20 cellular contexts compared by ENCODE assay signal in the genomic region with DNA sequence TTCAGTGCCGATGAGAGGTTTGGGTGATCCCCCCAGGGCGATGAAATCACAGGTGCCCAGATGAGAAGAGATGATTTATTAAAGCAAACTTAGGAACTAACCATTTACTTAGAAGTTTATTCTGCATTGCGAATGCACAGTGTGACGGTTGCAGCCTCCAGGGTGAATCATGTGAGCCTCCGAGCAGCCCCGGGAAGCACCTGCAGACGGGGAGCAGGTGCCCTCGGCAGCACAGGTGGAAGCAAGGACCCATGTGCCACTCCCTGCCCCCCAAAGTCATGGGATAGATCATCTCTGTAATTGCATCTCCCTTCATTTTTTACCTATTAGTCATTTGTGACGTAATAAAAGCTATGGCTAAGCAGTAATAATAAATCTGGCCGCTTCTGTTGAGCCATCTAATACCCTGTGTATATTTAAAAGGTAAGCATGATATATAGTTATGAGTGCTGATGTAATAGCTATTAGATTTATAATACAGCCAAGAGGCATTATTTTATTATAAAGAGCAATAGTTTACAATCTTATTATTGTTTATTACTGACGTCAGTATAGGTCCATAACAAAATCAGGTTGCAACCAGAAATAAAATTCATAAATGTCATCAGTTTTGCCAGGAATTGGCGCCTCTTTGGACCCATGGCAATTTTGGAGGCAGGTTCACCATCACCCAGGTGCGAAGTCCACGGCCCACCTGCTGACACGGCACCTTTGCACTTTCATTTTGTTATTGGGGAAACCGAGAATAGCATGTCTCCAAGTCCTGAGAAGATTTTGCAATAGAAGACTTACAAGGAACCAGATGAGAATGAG.
DNase-seq lines count a peak whose midpoint lies in the region; ATAC-seq and TF ChIP-seq lines count a peak whose summit lies in the region.
"Had no signal": no experiment of that assay in that cellular context is flagged by ENCODE, and none has a peak within 500 bp of the region (broad histone marks: within the 10 kb centered on the region; RNA-seq: fewer than 3 reads in every experiment).

No MANE protein-coding gene starts in this region.

- no peak overlapping the region for H3K27ac Mint-ChIP-seq in activated CD4-positive, alpha-beta T cell treated with anti-CD3 and anti-CD28 coated beads for 36 hours
- H3K27ac Mint-ChIP-seq in activated CD4-positive, alpha-beta memory T cell treated with anti-CD3 and anti-CD28 coated beads, Interleukin-2, amount 10 ng/mL, durations not matched to agents 7 days and 5 days = no peak overlapping the region
- H3K27ac Mint-ChIP-seq: nephron had no signal

- H3K27me3 Mint-ChIP-seq in activated CD4-positive, alpha-beta T cell treated with anti-CD3 and anti-CD28 coated beads for 36 hours = no peaks in the 10 kb centered on the region
- H3K27me3 Mint-ChIP-seq in activated CD4-positive, alpha-beta memory T cell treated with anti-CD3 and anti-CD28 coated beads, Interleukin-2, amount 10 ng/mL, durations not matched to agents 7 days and 5 days = no peaks in the 10 kb centered on the region

- TF ChIP-seq CTCF in epithelial cell of esophagus (IDR thresholded peaks at IDR 0.05; ENCODE audit: insufficient read depth, low read depth, low read length, missing control alignments) = no peak
- no peak for TF ChIP-seq CTCF in testis (IDR thresholded peaks at IDR 0.05)
- no peak for TF ChIP-seq CTCF in gastrocnemius medialis (IDR thresholded peaks at IDR 0.05 in 4 of 5, conservative IDR thresholded peaks at IDR 0.05 in 1 of 5)

- no peak for ATAC-seq in activated CD4-positive, alpha-beta T cell treated with anti-CD3 and anti-CD28 coated beads for 36 hours
- no peak for ATAC-seq in gastrocnemius medialis
- ATAC-seq: GM12878, psoas muscle had no signal

- H3K4me3 Mint-ChIP-seq in activated CD4-positive, alpha-beta T cell treated with anti-CD3 and anti-CD28 coated beads for 36 hours = no peak overlapping the region
- no peak overlapping the region for H3K4me3 Mint-ChIP-seq in activated CD4-positive, alpha-beta memory T cell treated with anti-CD3 and anti-CD28 coated beads, Interleukin-2, amount 10 ng/mL, durations not matched to agents 7 days and 5 days
- H3K4me3 Mint-ChIP-seq: CD8-positive, alpha-beta memory T cell; nephron had no signal

- H3K4me1 ChIP-seq in testis (no peaks in the 10 kb centered on the region), gastrocnemius medialis (no peaks in the 10 kb centered on the region)
- H3K4me1 ChIP-seq: ascending aorta, colonic mucosa, psoas muscle had no signal

- H3K27me3 ChIP-seq in testis = no peaks in the 10 kb centered on the region
- no peaks in the 10 kb centered on the region for H3K27me3 ChIP-seq in gastrocnemius medialis
- H3K27me3 ChIP-seq: ascending aorta, colonic mucosa had no signal

- H3K36me3 ChIP-seq in testis (ENCODE audit: low read depth, missing control alignments) = no peaks in the 10 kb centered on the region
- H3K36me3 ChIP-seq in gastrocnemius medialis = no peaks in the 10 kb centered on the region
- H3K36me3 ChIP-seq: ascending aorta, colonic mucosa had no signal

- no peak overlapping the region for H3K27ac ChIP-seq in testis
- H3K27ac ChIP-seq in gastrocnemius medialis = no peak overlapping the region
- H3K27ac ChIP-seq: ascending aorta, colonic mucosa, KMS-11, psoas muscle had no signal

- peaks cover 3% of the 10 kb centered on the region for H3K4me1 Mint-ChIP-seq in activated CD4-positive, alpha-beta T cell treated with anti-CD3 and anti-CD28 coated beads for 36 hours
- H3K4me1 Mint-ChIP-seq in activated CD4-positive, alpha-beta memory T cell treated with anti-CD3 and anti-CD28 coated beads, Interleukin-2, amount 10 ng/mL, durations not matched to agents 7 days and 5 days = no peaks in the 10 kb centered on the region

- CTCF ChIA-PET in activated CD4-positive, alpha-beta T cell treated with anti-CD3 and anti-CD28 coated beads for 36 hours (lab: Charles Lee) = no interaction called here
- CTCF ChIA-PET in activated CD4-positive, alpha-beta memory T cell treated with anti-CD3 and anti-CD28 coated beads, Interleukin-2, amount 10 ng/mL, durations not matched to agents 7 days and 5 days (lab: Charles Lee) = no interaction called here

- intact Hi-C loops in testis (cut with DNase I; ENCODE audit: low total_unique reads) (no loop called here), gastrocnemius medialis (cut with DNase I; ENCODE audit: low total_unique reads) (no loop called here)
- intact Hi-C loops in activated CD4-positive, alpha-beta T cell treated with anti-CD3 and anti-CD28 coated beads for 36 hours (cut with DNase I, micrococcal nuclease) = no loop called here

- H3K36me3 Mint-ChIP-seq in activated CD4-positive, alpha-beta T cell treated with anti-CD3 and anti-CD28 coated beads for 36 hours (ENCODE audit: low read depth) = no peaks in the 10 kb centered on the region
- no peaks in the 10 kb centered on the region for H3K36me3 Mint-ChIP-seq in activated CD4-positive, alpha-beta memory T cell treated with anti-CD3 and anti-CD28 coated beads, Interleukin-2, amount 10 ng/mL, durations not matched to agents 7 days and 5 days (ENCODE audit: low read depth)
- H3K36me3 Mint-ChIP-seq: CD8-positive, alpha-beta memory T cell had no signal

- H3K9me3 ChIP-seq in testis (no peaks in the 10 kb centered on the region), gastrocnemius medialis (no peaks in the 10 kb centered on the region)
- H3K9me3 ChIP-seq: ascending aorta, colonic mucosa, psoas muscle had no signal

- POLR2A ChIA-PET in activated CD4-positive, alpha-beta T cell treated with anti-CD3 and anti-CD28 coated beads for 36 hours (lab: Charles Lee) = no interaction called here
- POLR2A ChIA-PET in activated CD4-positive, alpha-beta memory T cell treated with anti-CD3 and anti-CD28 coated beads, Interleukin-2, amount 10 ng/mL, durations not matched to agents 7 days and 5 days (lab: Charles Lee) = no interaction called here

- peak; percentile 9 for DNase-seq in activated effector memory CD4-positive, alpha-beta T cell treated with anti-CD3 and anti-CD28 coated beads, Interleukin-2, amount 50 U/mL, for 16 hours
- DNase-seq in activated effector memory CD4-positive, alpha-beta T cell treated with Interleukin-2 at 50 U/mL for 16 hours = no peak
- DNase-seq in NCI-H345 (lab: John Stamatoyannopoulos, UW) (peak; percentile 48), epithelial cell of esophagus (ENCODE audit: low read depth) (peak; percentile 2), testis (peak; percentile 10), gastrocnemius medialis (no peak)
- DNase-seq in activated CD4-positive, alpha-beta T cell treated with anti-CD3 and anti-CD28 coated beads for 36 hours = no peak
- DNase-seq in activated CD4-positive, alpha-beta memory T cell treated with anti-CD3 and anti-CD28 coated beads, Interleukin-2, amount 10 ng/mL, durations not matched to agents 7 days and 5 days = no peak
- DNase-seq: activated gamma-delta T cell; CD8-positive, alpha-beta memory T cell; colonic mucosa; NCI-H187 treated with DMSO at 0.1 percent for 48 hours; NCI-H82; psoas muscle; SW 1271 had no signal

- in situ Hi-C loops in gastrocnemius medialis (cut with MboI; ENCODE audit: low sequenced_read_pairs in 4 of 4) = no loop called here

- H3K9me3 Mint-ChIP-seq in activated CD4-positive, alpha-beta T cell treated with anti-CD3 and anti-CD28 coated beads for 36 hours (ENCODE audit: low read depth) = no peaks in the 10 kb centered on the region
- no peaks in the 10 kb centered on the region for H3K9me3 Mint-ChIP-seq in activated CD4-positive, alpha-beta memory T cell treated with anti-CD3 and anti-CD28 coated beads, Interleukin-2, amount 10 ng/mL, durations not matched to agents 7 days and 5 days
- H3K9me3 Mint-ChIP-seq: CD8-positive, alpha-beta memory T cell; nephron had no signal

- WGBS in testis, 2 donors = 88 to 90% methylated on average over 16 of the region's 16 CpGs

- TF ChIP-seq POLR2A in testis (IDR thresholded peaks at IDR 0.05) = no peak
- TF ChIP-seq POLR2A in gastrocnemius medialis (IDR thresholded peaks at IDR 0.05) = no peak

- H3K4me3 ChIP-seq in epithelial cell of esophagus (ENCODE audit: low read length) (no peak overlapping the region), testis (no peak overlapping the region), gastrocnemius medialis (no peak overlapping the region)
- H3K4me3 ChIP-seq: ascending aorta, colonic mucosa, GM12878, lung, psoas muscle had no signal

Comparison
In these comparisons a context has a peak if more than half of its experiments do, and no peak if none do; other contexts are left out.
1. DNase-seq: peak in activated effector memory CD4-positive, alpha-beta T cell treated with anti-CD3 and anti-CD28 coated beads, Interleukin-2, amount 50 U/mL, for 16 hours (single experiment), NCI-H345 (single experiment), epithelial cell of esophagus (single experiment) and testis (single experiment); none in activated effector memory CD4-positive, alpha-beta T cell treated with Interleukin-2 at 50 U/mL for 16 hours (single experiment), activated CD4-positive, alpha-beta T cell treated with anti-CD3 and anti-CD28 coated beads for 36 hours (single experiment), gastrocnemius medialis (0 of 2) and activated CD4-positive, alpha-beta memory T cell treated with anti-CD3 and anti-CD28 coated beads, Interleukin-2, amount 10 ng/mL, durations not matched to agents 7 days and 5 days (single experiment).